ENCODE assay signal across 8 cellular contexts in genomic region chr10:58384999-58385783, GRCh38. TPM values are rescaled to one million over a fixed set of nuclear protein-coding genes. Genes with fewer than 3 reads are reported as not detected.
A peak's percentile ranks its signal among the peaks of the same experiment; 100 is the strongest.
DNase-seq lines count a peak whose midpoint lies in the region; ATAC-seq and TF ChIP-seq lines count a peak whose summit lies in the region.

TFAM (plus strand) TSS chr10:58385410; CDS start chr10:58385548, 138 bp downstream.

- no peaks in the 10 kb centered on the region for H3K27me3 ChIP-seq in SK-N-SH (ENCODE audit: insufficient read depth)
- H3K27me3 ChIP-seq in osteoblast (ENCODE audit: insufficient read depth, low read length), result no peaks in the 10 kb centered on the region
- H3K27me3 ChIP-seq in thoracic aorta (replicated peaks; ENCODE audit: insufficient read depth), result no peaks in the 10 kb centered on the region

- H3K36me3 ChIP-seq in SK-N-SH (replicated peaks in 1 of 2; ENCODE audit: control insufficient read depth in 1 of 2, insufficient read depth in 2 of 2, low read length in 1 of 2) (peaks cover 24 to 35% of the 10 kb centered on the region in 2 experiments), osteoblast (ENCODE audit: insufficient read depth, low read length) (peaks cover 23% of the 10 kb centered on the region), thoracic aorta (peaks cover 18% of the 10 kb centered on the region)

- H4K20me1 ChIP-seq in SK-N-SH (ENCODE audit: insufficient read depth) (no peaks in the 10 kb centered on the region), osteoblast (ENCODE audit: insufficient read depth, low read length) (no peaks in the 10 kb centered on the region)

- DNase-seq in GM10248 (ENCODE audit: extremely low spot score), result peak; percentile 94
- peak; percentile 89 for DNase-seq in HFFc6
- peak; percentile 94 for DNase-seq in NAMALWA (ENCODE audit: low spot score)
- DNase-seq in SK-N-SH, result peak; percentile 94
- peak; percentile 94 for DNase-seq in glomerular visceral epithelial cell (ENCODE audit: extremely low spot score)
- DNase-seq in osteoblast (ENCODE audit: insufficient read length, low spot score, missing footprints), result peak; percentile 97
- peak; percentile 82 for DNase-seq in thoracic aorta (ENCODE audit: low spot score)

- POLR2A ChIA-PET in GM10248 (lab: Yijun Ruan, JAX) (interaction anchor here (1.8 kb wide), 1 partner anchor 50 kb away, joined by 5 read pairs; the partner anchor contains the start of gene UBE2D1), SK-N-SH (lab: Yijun Ruan, JAX) (interaction anchor here (1.0 to 1.8 kb wide), 2 partner anchors 12 to 50 kb away, joined by 3 to 7 read pairs; partner anchors contain the start of gene UBE2D1)

- peak within 1 kb of the TSS; percentile 96 for H3K4me3 Mint-ChIP-seq in HFFc6
- H3K4me3 Mint-ChIP-seq in activated naive CD4-positive, alpha-beta T cell treated with anti-CD3 and anti-CD28 coated beads, Interleukin-2, amount 50 U/mL, for 24 hours, result peak within 1 kb of the TSS; percentile 97

- TF ChIP-seq CTCF in GM10248 (IDR thresholded peaks at IDR 0.05; ENCODE audit: control extremely low read depth, extremely low read depth, low read depth, missing control alignments) (peak; percentile 53), HFFc6 (IDR thresholded peaks at IDR 0.05) (peak; percentile 81), SK-N-SH (IDR thresholded peaks at IDR 0.05) (peak; percentile 49), osteoblast (IDR thresholded peaks at IDR 0.05; ENCODE audit: extremely low read depth, low read depth, low read length) (peak; percentile 50), thoracic aorta (IDR thresholded peaks at IDR 0.05) (peak; percentile 28)

- CTCF ChIA-PET in GM10248 (lab: Yijun Ruan, JAX) (interaction anchor here (0.7 to 8.4 kb wide), 26 partner anchors 9 to 208 kb away, joined by 3 to 60 read pairs (median 5); partner anchors contain the start of genes CISD1, IPMK and UBE2D1), SK-N-SH (lab: Yijun Ruan, JAX) (interaction anchor here (0.7 to 3.0 kb wide), 12 partner anchors 11 to 210 kb away, joined by 3 to 22 read pairs (median 3); no protein-coding TSS in a partner anchor)

- H2AFZ ChIP-seq in SK-N-SH (ENCODE audit: low read depth) (peak within 1 kb of the TSS; percentile 100), osteoblast (ENCODE audit: low read length) (peak within 1 kb of the TSS; percentile 96)

- H3K9me3 ChIP-seq in SK-N-SH (no peaks in the 10 kb centered on the region), osteoblast (ENCODE audit: low read depth, low read length) (no peaks in the 10 kb centered on the region), thoracic aorta (no peaks in the 10 kb centered on the region)

- H3K4me2 ChIP-seq in SK-N-SH (peak within 1 kb of the TSS; percentile 82), osteoblast (ENCODE audit: insufficient read depth, low read length) (peak within 1 kb of the TSS; percentile 81)

- H3K27ac ChIP-seq in SK-N-SH (ENCODE audit: low read depth in 2 of 2, low read length in 1 of 2) (peak within 1 kb of the TSS; percentile 90 to 96), osteoblast (ENCODE audit: low read depth, low read length) (peak within 1 kb of the TSS; percentile 88), thoracic aorta (peak within 1 kb of the TSS; percentile 90 to 92)

- TF ChIP-seq RAD21 in SK-N-SH (IDR thresholded peaks at IDR 0.05; ENCODE audit: low read length), result peak; percentile 53

- peak; percentile 91 for ATAC-seq in thoracic aorta (ENCODE audit: insufficient number of reproducible peaks, low FRiP score, low read depth)

- peaks cover 4% of the 10 kb centered on the region; the same call in 1 of the 2 replicates for H3K36me3 Mint-ChIP-seq in HFFc6 (ENCODE audit: low read depth)
- H3K36me3 Mint-ChIP-seq in activated naive CD4-positive, alpha-beta T cell treated with anti-CD3 and anti-CD28 coated beads, Interleukin-2, amount 50 U/mL, for 24 hours, result peaks cover 20% of the 10 kb centered on the region

- peaks cover 15% of the 10 kb centered on the region for H3F3A ChIP-seq in SK-N-SH (replicated peaks; ENCODE audit: insufficient read depth)

- WGBS in SK-N-SH (ENCODE audit: low lambda C conversion rate), result under 1% methylated on average over 20 of the region's 65 CpGs

- H3K79me2 ChIP-seq in SK-N-SH (ENCODE audit: insufficient read depth) (peaks cover 44% of the 10 kb centered on the region), osteoblast (ENCODE audit: insufficient read depth, low read length) (peaks cover 43% of the 10 kb centered on the region)

- no peaks in the 10 kb centered on the region for H3K27me3 Mint-ChIP-seq in HFFc6 (ENCODE audit: insufficient read depth)
- H3K27me3 Mint-ChIP-seq in activated naive CD4-positive, alpha-beta T cell treated with anti-CD3 and anti-CD28 coated beads, Interleukin-2, amount 50 U/mL, for 24 hours, result no peaks in the 10 kb centered on the region

- no peaks in the 10 kb centered on the region for H3K9me3 Mint-ChIP-seq in HFFc6
- H3K9me3 Mint-ChIP-seq in activated naive CD4-positive, alpha-beta T cell treated with anti-CD3 and anti-CD28 coated beads, Interleukin-2, amount 50 U/mL, for 24 hours, result no peaks in the 10 kb centered on the region

- H3K4me1 ChIP-seq in SK-N-SH (ENCODE audit: control insufficient read depth in 1 of 2, insufficient read depth in 2 of 2, low read depth in 1 of 2, low read length in 1 of 2) (peaks cover 11 to 18% of the 10 kb centered on the region in 2 experiments; a peak in 3 of 4 replicates), osteoblast (ENCODE audit: insufficient read depth, low read length) (peaks cover 8% of the 10 kb centered on the region), thoracic aorta (ENCODE audit: control insufficient read depth in 1 of 2, low read depth in 2 of 2) (peaks cover 8 to 26% of the 10 kb centered on the region in 2 donors)

- H3K9ac ChIP-seq in SK-N-SH, result peak within 1 kb of the TSS; percentile 91

- H3K27ac Mint-ChIP-seq in HFFc6, result peak within 1 kb of the TSS; percentile 89
- H3K27ac Mint-ChIP-seq in activated naive CD4-positive, alpha-beta T cell treated with anti-CD3 and anti-CD28 coated beads, Interleukin-2, amount 50 U/mL, for 24 hours, result peak within 1 kb of the TSS; percentile 98

- H3K4me3 ChIP-seq in SK-N-SH (ENCODE audit: low read depth in 2 of 2, low read length in 1 of 2) (peak within 1 kb of the TSS; percentile 99 to 100), osteoblast (ENCODE audit: insufficient read depth, low read length) (peak within 1 kb of the TSS; percentile 94), thoracic aorta (peak within 1 kb of the TSS; percentile 89)

- TF ChIP-seq EP300 in SK-N-SH (IDR thresholded peaks at IDR 0.05; ENCODE audit: borderline replicate concordance in 1 of 2, low read depth in 1 of 2, low read length in 1 of 2), result no peak

- no peaks in the 10 kb centered on the region for H3K9me2 ChIP-seq in SK-N-SH

- peaks cover 25% of the 10 kb centered on the region for H3K4me1 Mint-ChIP-seq in HFFc6 (ENCODE audit: low read depth)
- H3K4me1 Mint-ChIP-seq in activated naive CD4-positive, alpha-beta T cell treated with anti-CD3 and anti-CD28 coated beads, Interleukin-2, amount 50 U/mL, for 24 hours, result peaks cover 54% of the 10 kb centered on the region

TF ChIP-seq in SK-N-SH, 30 proteins besides CTCF, POLR2A, EP300 and RAD21 (continues in another document):
- TF ChIP-seq USF2 (IDR thresholded peaks at IDR 0.05; ENCODE audit: borderline replicate concordance, low read depth, low read length), result 0 out of 2 replicates have a peak, but pooled peaks have one; percentile 17
- TF ChIP-seq TCF12 (IDR thresholded peaks at IDR 0.05), result peak; percentile 19; the same call in 1 of the 2 replicates
- TF ChIP-seq ZBTB33 (IDR thresholded peaks at IDR 0.05; ENCODE audit: borderline replicate concordance, low read depth), result no peak
- peak; percentile 93 for TF ChIP-seq MAX (IDR thresholded peaks at IDR 0.05; ENCODE audit: low read depth)
- no peak for TF ChIP-seq TEAD4 (IDR thresholded peaks at IDR 0.05; ENCODE audit: borderline replicate concordance, insufficient read depth)
- TF ChIP-seq, protein P1, sequence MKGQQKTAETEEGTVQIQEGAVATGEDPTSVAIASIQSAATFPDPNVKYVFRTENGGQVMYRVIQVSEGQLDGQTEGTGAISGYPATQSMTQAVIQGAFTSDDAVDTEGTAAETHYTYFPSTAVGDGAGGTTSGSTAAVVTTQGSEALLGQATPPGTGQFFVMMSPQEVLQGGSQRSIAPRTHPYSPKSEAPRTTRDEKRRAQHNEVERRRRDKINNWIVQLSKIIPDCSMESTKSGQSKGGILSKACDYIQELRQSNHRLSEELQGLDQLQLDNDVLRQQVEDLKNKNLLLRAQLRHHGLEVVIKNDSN (IDR thresholded peaks at IDR 0.05; ENCODE audit: borderline replicate concordance, low read depth), result peak; percentile 28; the same call in 1 of the 2 replicates
- no peak for TF ChIP-seq FOSL2 (IDR thresholded peaks at IDR 0.05; ENCODE audit: borderline replicate concordance, low read depth)

RNA-seq across cellular contexts. Expression of gene TFAM, which starts in this region (rescaled TPM):
- 10 to 100 TPM; 21.4 to 27.1 (median 26.0) TPM for total RNA-seq in HFFc6 (2021; fragmentation: NEBNext Ultra II Directional; extraction: Animal tissue kit (Norgen Biotek cat#: 25700))
- polyA plus RNA-seq in SK-N-SH (2012; rRNA removed), result 13.0 and 19.6 TPM in 2 replicates
- polyA plus RNA-seq in SK-N-SH (2012; cell fraction: cytosol; rRNA removed), result 16.7 and 18.9 TPM in 2 replicates
- 7.0 and 7.1 TPM in 2 replicates for polyA plus RNA-seq in SK-N-SH (2012; cell fraction: nucleus; rRNA removed)
- 18.8 and 19.7 TPM in 2 replicates for total RNA-seq in osteoblast
- 10 to 100 TPM in 1 of 2 donors, 1 to 10 TPM in 1; 9.2 to 26.2 TPM for total RNA-seq in thoracic aorta

Comparison
In these comparisons a context has a peak if more than half of its experiments do, and no peak if none do; other contexts are left out.
1. Peak in every context shown above with its lines: DNase-seq, ATAC-seq, H3K4me3 ChIP-seq and H3K27ac ChIP-seq.
2. CTCF ChIP-seq: peak in every context shown above with its lines; median percentile 81 in HFFc6; 53 in GM10248; 50 in osteoblast; 49 in SK-N-SH; 28 in thoracic aorta.